ENCODE assay signal across 10 cellular contexts in genomic region chr2:86453838-86454237, GRCh38. TPM values are rescaled to one million over a fixed set of nuclear protein-coding genes. Genes with fewer than 3 reads are reported as not detected.
A peak's percentile ranks its signal among the peaks of the same experiment; 100 is the strongest.
DNase-seq lines count a peak whose midpoint lies in the region; ATAC-seq and TF ChIP-seq lines count a peak whose summit lies in the region.
"Had no signal": no experiment of that assay in that cellular context is flagged by ENCODE, and none has a peak within 500 bp of the region (broad histone marks: within the 10 kb centered on the region; RNA-seq: fewer than 3 reads in every experiment).

No MANE protein-coding gene starts in this region.

- TF ChIP-seq CTCF in mammary epithelial cell (conservative IDR thresholded peaks at IDR 0.05 in 1 of 2, IDR thresholded peaks at IDR 0.05 in 1 of 2; ENCODE audit: extremely low read depth in 1 of 2, insufficient read depth in 1 of 2, low read depth in 1 of 2, low read length in 2 of 2) (no peak), transverse colon (IDR thresholded peaks at IDR 0.05) (no peak)

- TF ChIP-seq POLR2A in transverse colon (IDR thresholded peaks at IDR 0.05), result no peak

- H3K36me3 ChIP-seq in mammary epithelial cell (ENCODE audit: insufficient read depth, low read length), result peaks cover 39% of the 10 kb centered on the region
- H3K36me3 ChIP-seq in transverse colon, result peaks cover 0 to 63% (median 32%) of the 10 kb centered on the region in 4 donors

- H3K27me3 ChIP-seq in mammary epithelial cell (ENCODE audit: insufficient read depth, low read length), result no peaks in the 10 kb centered on the region
- no peaks in the 10 kb centered on the region for H3K27me3 ChIP-seq in transverse colon

- peaks cover 8% of the 10 kb centered on the region for H3K4me1 ChIP-seq in mammary epithelial cell (ENCODE audit: insufficient read depth, low read length)
- H3K4me1 ChIP-seq in transverse colon, result peaks cover 8 to 27% (median 17%) of the 10 kb centered on the region in 4 donors

- no peaks in the 10 kb centered on the region for H3K9me3 Mint-ChIP-seq in activated CD4-positive, alpha-beta memory T cell treated with anti-CD3 and anti-CD28 coated beads for 36 hours
- H3K9me3 Mint-ChIP-seq in activated CD4-positive, alpha-beta memory T cell treated with anti-CD3 and anti-CD28 coated beads, Interleukin-2, amount 10 ng/mL, durations not matched to agents 7 days and 5 days, result no peaks in the 10 kb centered on the region
- H3K9me3 Mint-ChIP-seq in T-cell, result no peaks in the 10 kb centered on the region

- peak overlapping the region; percentile 58 for H3K27ac Mint-ChIP-seq in activated CD4-positive, alpha-beta memory T cell treated with anti-CD3 and anti-CD28 coated beads for 36 hours
- H3K27ac Mint-ChIP-seq in activated CD4-positive, alpha-beta memory T cell treated with anti-CD3 and anti-CD28 coated beads, Interleukin-2, amount 10 ng/mL, durations not matched to agents 7 days and 5 days, result no peak overlapping the region
- no peak overlapping the region for H3K27ac Mint-ChIP-seq in T-cell

- dilution Hi-C loops in mammary epithelial cell (cut with HindIII; ENCODE audit: low sequenced_read_pairs), result no loop called here

- H3K9ac ChIP-seq in mammary epithelial cell (ENCODE audit: insufficient read depth, low read length), result no peak overlapping the region

- H3K4me3 ChIP-seq in mammary epithelial cell (replicated peaks in 1 of 3; ENCODE audit: insufficient read depth in 1 of 3, low read depth in 2 of 3, low read length in 3 of 3) (no peak overlapping the region), transverse colon (no peak overlapping the region)

- in situ Hi-C loops in mammary epithelial cell (cut with MboI; ENCODE audit: low sequenced_read_pairs in 2 of 2) (no loop called here), transverse colon (cut with MboI; ENCODE audit: low pct_ligation_motif_present in 1 of 4, low pct_unique_long_range_greater_than_20kb in 1 of 4, low sequenced_read_pairs in 3 of 4) (no loop called here)

- peaks cover 42% of the 10 kb centered on the region for H3K79me2 ChIP-seq in mammary epithelial cell (ENCODE audit: insufficient read depth, low read length)

- TF ChIP-seq EP300 in transverse colon (IDR thresholded peaks at IDR 0.05; ENCODE audit: low read depth), result no peak

- H3K4me2 ChIP-seq in mammary epithelial cell (ENCODE audit: insufficient read depth, low read depth, low read length), result peak overlapping the region; percentile 13

- H3K9me3 ChIP-seq in mammary epithelial cell (replicated peaks; ENCODE audit: insufficient read depth, low read length), result no peaks in the 10 kb centered on the region
- no peaks in the 10 kb centered on the region for H3K9me3 ChIP-seq in transverse colon

- H3K36me3 Mint-ChIP-seq in activated CD4-positive, alpha-beta memory T cell treated with anti-CD3 and anti-CD28 coated beads for 36 hours, result peaks cover 67% of the 10 kb centered on the region
- peaks cover 86% of the 10 kb centered on the region for H3K36me3 Mint-ChIP-seq in activated CD4-positive, alpha-beta memory T cell treated with anti-CD3 and anti-CD28 coated beads, Interleukin-2, amount 10 ng/mL, durations not matched to agents 7 days and 5 days (ENCODE audit: low read depth)
- peaks cover 74% of the 10 kb centered on the region for H3K36me3 Mint-ChIP-seq in T-cell

- H2AFZ ChIP-seq in mammary epithelial cell (ENCODE audit: low read depth, low read length), result no peak overlapping the region

- DNase-seq in activated CD4-positive, alpha-beta memory T cell treated with anti-CD3 and anti-CD28 coated beads for 36 hours, result no peak
- DNase-seq in activated CD4-positive, alpha-beta memory T cell treated with anti-CD3 and anti-CD28 coated beads, Interleukin-2, amount 10 ng/mL, durations not matched to agents 7 days and 5 days, result no peak
- peak; percentile 79 for DNase-seq in mammary epithelial cell
- peak; percentile 77 for DNase-seq in inferior parietal cortex (ENCODE audit: extremely low spot score)
- peak; percentile 56 for DNase-seq in transverse colon
- no peak for DNase-seq in activated CD8-positive, alpha-beta memory T cell treated with anti-CD3 and anti-CD28 coated beads, Interleukin-2, amount 50 U/mL, for 48 hours
- DNase-seq in T-cell, result no peak
- DNase-seq: effector CD8-positive, alpha-beta T cell; SIG-M5 had no signal

- intact Hi-C loops in activated CD4-positive, alpha-beta memory T cell treated with anti-CD3 and anti-CD28 coated beads for 36 hours (cut with micrococcal nuclease), result no loop called here
- intact Hi-C loops in mammary epithelial cell (cut with micrococcal nuclease) (no loop called here), transverse colon (cut with DNase I; ENCODE audit: low total_unique reads) (no loop called here)

- H3K4me3 Mint-ChIP-seq in activated CD4-positive, alpha-beta memory T cell treated with anti-CD3 and anti-CD28 coated beads for 36 hours, result no peak overlapping the region
- no peak overlapping the region for H3K4me3 Mint-ChIP-seq in activated CD4-positive, alpha-beta memory T cell treated with anti-CD3 and anti-CD28 coated beads, Interleukin-2, amount 10 ng/mL, durations not matched to agents 7 days and 5 days
- no peak overlapping the region for H3K4me3 Mint-ChIP-seq in T-cell

- H3K27me3 Mint-ChIP-seq in activated CD4-positive, alpha-beta memory T cell treated with anti-CD3 and anti-CD28 coated beads for 36 hours, result no peaks in the 10 kb centered on the region
- no peaks in the 10 kb centered on the region for H3K27me3 Mint-ChIP-seq in activated CD4-positive, alpha-beta memory T cell treated with anti-CD3 and anti-CD28 coated beads, Interleukin-2, amount 10 ng/mL, durations not matched to agents 7 days and 5 days
- H3K27me3 Mint-ChIP-seq in T-cell, result no peaks in the 10 kb centered on the region

- POLR2A ChIA-PET in activated CD4-positive, alpha-beta memory T cell treated with anti-CD3 and anti-CD28 coated beads for 36 hours (lab: Charles Lee), result interaction anchor here (1.7 kb wide), 1 partner anchor 12 kb away, joined by 4 read pairs; no protein-coding TSS in a partner anchor
- POLR2A ChIA-PET in activated CD4-positive, alpha-beta memory T cell treated with anti-CD3 and anti-CD28 coated beads, Interleukin-2, amount 10 ng/mL, durations not matched to agents 7 days and 5 days (lab: Charles Lee), result interaction anchor here (0.6 to 5.0 kb wide), 3 partner anchors 12 to 168 kb away, joined by 3 to 29 read pairs (median 25); partner anchors contain the start of gene KDM3A
- POLR2A ChIA-PET in T-cell (lab: Charles Lee), result no interaction called here

- H4K20me1 ChIP-seq in mammary epithelial cell (ENCODE audit: insufficient read depth, low read length), result no peaks in the 10 kb centered on the region

- H3K27ac ChIP-seq in mammary epithelial cell (ENCODE audit: insufficient read depth, low read depth, low read length) (no peak overlapping the region), transverse colon (peak overlapping the region in 2 of 4 donors; percentile 16 to 38)

- BruUV-seq in mammary epithelial cell (replicated peaks; lab: Mats Ljungman, UMichigan), result no TSS peak

- 0% methylated on average over 2 of the region's 2 CpGs for whole genome bisulfite sequencing in mammary epithelial cell (ENCODE audit: low coverage, missing lambda C conversion rate)
- 17 to 33% methylated on average over 1 to 2 of the region's 2 CpGs for WGBS in transverse colon (ENCODE audit: low coverage in 1 of 2), 2 donors

- no peak for ATAC-seq in T-cell (replicated peaks in 1 of 4)
- ATAC-seq in GM19351 (IDR thresholded peaks at IDR 0.05; ENCODE audit: unreplicated experiment), result no peak

- H3K4me1 Mint-ChIP-seq in activated CD4-positive, alpha-beta memory T cell treated with anti-CD3 and anti-CD28 coated beads for 36 hours (ENCODE audit: low read depth), result peaks cover 30% of the 10 kb centered on the region
- H3K4me1 Mint-ChIP-seq in activated CD4-positive, alpha-beta memory T cell treated with anti-CD3 and anti-CD28 coated beads, Interleukin-2, amount 10 ng/mL, durations not matched to agents 7 days and 5 days, result peaks cover 9% of the 10 kb centered on the region
- H3K4me1 Mint-ChIP-seq in T-cell, result peaks cover 25 to 46% (median 41%) of the 10 kb centered on the region in 3 donors

- CTCF ChIA-PET in activated CD4-positive, alpha-beta memory T cell treated with anti-CD3 and anti-CD28 coated beads for 36 hours (lab: Charles Lee), result no interaction called here
- CTCF ChIA-PET in activated CD4-positive, alpha-beta memory T cell treated with anti-CD3 and anti-CD28 coated beads, Interleukin-2, amount 10 ng/mL, durations not matched to agents 7 days and 5 days (lab: Charles Lee), result no interaction called here
- CTCF ChIA-PET in mammary epithelial cell (lab: Charles Lee; ENCODE audit: low non-redundant PET) (no interaction called here), T-cell (lab: Charles Lee) (interaction anchor here in 1 of 2 donors (0.6 kb wide), 1 partner anchor 33 kb away, joined by 3 read pairs; no protein-coding TSS in a partner anchor)

RNA-seq across cellular contexts. Expression of gene KDM3A, which starts 12.7 kb away (rescaled TPM):
- total RNA-seq in activated CD4-positive, alpha-beta memory T cell treated with anti-CD3 and anti-CD28 coated beads for 36 hours, result 10 to 100 TPM; 55.6 to 64.9 TPM
- total RNA-seq in activated CD4-positive, alpha-beta memory T cell treated with anti-CD3 and anti-CD28 coated beads, Interleukin-2, amount 10 ng/mL, durations not matched to agents 7 days and 5 days, result 10 to 100 TPM; 81.9 to 91.8 TPM
- total RNA-seq in mammary epithelial cell (10 to 100 TPM; 20.0 to 29.5 TPM), transverse colon (100 to 1,000 TPM in 1 of 4 donors, 10 to 100 TPM in 3; 40.4 to 173 (median 55.0) TPM), T-cell (100 to 1,000 TPM; 140 to 168 (median 145) TPM)
- 15.4 TPM for polyA plus RNA-seq in mammary epithelial cell
- polyA minus RNA-seq in mammary epithelial cell, result 22.5 TPM

Comparison
In these comparisons a context has a peak if more than half of its experiments do, and no peak if none do; other contexts are left out.
1. DNase-seq: peak in mammary epithelial cell (single experiment), inferior parietal cortex (single experiment) and transverse colon (single experiment); none in activated CD4-positive, alpha-beta memory T cell treated with anti-CD3 and anti-CD28 coated beads for 36 hours (single experiment), activated CD4-positive, alpha-beta memory T cell treated with anti-CD3 and anti-CD28 coated beads, Interleukin-2, amount 10 ng/mL, durations not matched to agents 7 days and 5 days (single experiment), activated CD8-positive, alpha-beta memory T cell treated with anti-CD3 and anti-CD28 coated beads, Interleukin-2, amount 50 U/mL, for 48 hours (single experiment) and T-cell (0 of 34).
2. POLR2A ChIA-PET loops: an anchor here in activated CD4-positive, alpha-beta memory T cell treated with anti-CD3 and anti-CD28 coated beads for 36 hours (1.7 kb wide) and activated CD4-positive, alpha-beta memory T cell treated with anti-CD3 and anti-CD28 coated beads, Interleukin-2, amount 10 ng/mL, durations not matched to agents 7 days and 5 days (0.6 to 5.0 kb wide); none called in T-cell.